ENCODE assay signal across 29 cellular contexts in the genomic region with DNA sequence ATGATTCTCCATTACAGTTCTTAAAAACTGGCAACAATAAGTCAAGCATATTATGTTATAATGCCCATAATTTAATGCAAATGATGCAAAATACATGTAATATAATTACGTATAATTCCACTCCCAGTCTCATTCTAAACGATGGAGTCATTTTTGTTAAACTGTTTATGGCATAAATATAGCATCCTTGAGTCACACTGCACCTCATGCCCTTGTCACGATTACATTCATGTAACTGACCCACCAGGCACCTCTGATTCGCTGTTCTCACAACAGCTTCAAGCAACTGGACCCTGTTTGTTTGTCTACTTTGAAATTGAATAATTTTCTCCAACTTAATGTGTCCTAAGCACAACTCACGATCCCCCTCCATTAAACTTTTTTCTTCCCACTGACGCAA.
"Had no signal": no experiment of that assay in that cellular context is flagged by ENCODE, and none has a peak within 500 bp of the region (broad histone marks: within the 10 kb centered on the region; RNA-seq: fewer than 3 reads in every experiment).

No MANE protein-coding gene starts in this region.

- H3K4me1 ChIP-seq: adrenal gland, body of pancreas, breast epithelium had no signal

- H3K27ac ChIP-seq: adrenal gland, body of pancreas, breast epithelium, PC-9 had no signal

- H3K9me3 ChIP-seq: adrenal gland, body of pancreas, breast epithelium had no signal

- ATAC-seq: activated CD4-positive, alpha-beta T cell treated with anti-CD3 and anti-CD28 coated beads for 36 hours; activated CD4-positive, CD25-positive, alpha-beta regulatory T cell treated with anti-CD3 and anti-CD28 coated beads, Interleukin-2, amount 50 U/mL, for 24 hours; activated CD8-positive, alpha-beta T cell treated with anti-CD3 and anti-CD28 coated beads, Interleukin-2, amount 10 ng/mL, durations not matched to agents 7 days and 5 days; body of pancreas; WTC11 had no signal

- DNase-seq: activated CD4-positive, alpha-beta T cell treated with anti-CD3 and anti-CD28 coated beads for 36 hours; activated CD4-positive, alpha-beta T cell treated with anti-CD3 and anti-CD28 coated beads, Interleukin-2, amount 10 ng/mL, durations not matched to agents 7 days and 5 days; activated CD4-positive, alpha-beta T cell treated with anti-CD3 and anti-CD28 coated beads, Interleukin-2, amount 50 U/mL, for 48 hours; activated CD8-positive, alpha-beta T cell treated with anti-CD3 and anti-CD28 coated beads, Interleukin-2, amount 10 ng/mL, durations not matched to agents 7 days and 5 days; activated gamma-delta T cell; activated naive CD4-positive, alpha-beta T cell treated with Interleukin-2 at 50 U/mL for 16 hours; activated naive CD8-positive, alpha-beta T cell treated with anti-CD3 and anti-CD28 coated beads, Interleukin-2, amount 10 ng/mL, durations not matched to agents 7 days and 5 days; activated T-cell treated with anti-CD3 and anti-CD28 coated beads, Interleukin-2, amount 50 U/mL, for 24 hours; adrenal gland; body of pancreas; Kasumi-1; KG1; NCI-H1048; NCI-H1436 treated with DMSO at 0.1 percent for 48 hours; NCI-H1694 treated with DMSO at 0.1 percent for 48 hours; NCI-H2029; NCI-H510A; NCI-H526; NCI-H748 treated with DMSO at 0.1 percent for 48 hours; NK-92 treated with Interleukin-12 subunit alpha and Interleukin-12 subunit beta, amount 100 ng/mL, for 24 hours; PC-9; Right ventricle myocardium superior; SW 1271; T-helper 1 cell; T-helper 2 cell; T1000 had no signal

- H3K27me3 ChIP-seq: adrenal gland, body of pancreas, breast epithelium had no signal

- H3K4me2 ChIP-seq: PC-9 had no signal

- H3K4me3 ChIP-seq: adrenal gland, body of pancreas, breast epithelium, PC-9 had no signal

- H2AFZ ChIP-seq: PC-9 had no signal

- H3K36me3 ChIP-seq: adrenal gland, breast epithelium had no signal
